16 cellular contexts compared by ENCODE assay signal in the genomic region with DNA sequence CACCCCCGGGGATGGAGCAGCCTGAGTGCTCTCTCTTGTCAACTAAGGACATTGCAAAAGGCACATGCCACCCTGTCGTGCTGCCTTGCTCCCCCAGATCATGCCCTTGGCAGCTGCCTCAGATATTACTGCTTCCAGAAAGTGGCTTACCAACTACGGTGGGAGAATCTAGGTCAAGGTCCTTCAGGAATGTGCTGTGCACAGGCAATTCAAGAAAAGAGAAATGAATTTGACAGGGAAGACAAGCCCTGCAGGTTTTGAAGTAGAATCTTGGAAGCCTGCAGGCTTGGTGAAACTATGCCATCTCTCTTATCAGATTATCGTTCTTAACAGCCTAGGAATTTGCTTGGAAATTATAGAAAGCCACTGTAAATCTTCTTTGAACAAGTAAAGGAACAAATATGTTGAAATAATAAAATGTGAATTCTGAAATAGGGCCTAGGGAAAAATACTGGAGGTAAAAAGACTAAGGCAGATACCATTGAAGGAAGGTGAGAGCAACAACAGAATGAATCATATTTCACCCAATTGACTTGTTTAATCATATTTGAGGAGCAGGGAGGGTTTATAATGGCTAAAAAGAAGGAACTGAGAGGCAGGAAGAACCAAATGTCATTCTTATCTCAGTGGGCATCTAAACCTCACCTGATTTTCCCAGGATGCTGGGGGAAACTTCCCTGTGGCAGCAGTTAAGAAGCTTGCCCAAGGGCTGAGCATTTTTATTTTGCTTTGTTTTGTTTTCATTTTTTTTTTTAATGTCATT.
DNase-seq lines count a peak whose midpoint lies in the region; ATAC-seq and TF ChIP-seq lines count a peak whose summit lies in the region.
"Had no signal": no experiment of that assay in that cellular context is flagged by ENCODE, and none has a peak within 500 bp of the region (broad histone marks: within the 10 kb centered on the region; RNA-seq: fewer than 3 reads in every experiment).

No MANE protein-coding gene starts in this region.

- CTCF ChIA-PET in CD4-positive, alpha-beta T cell (lab: Charles Lee), result no interaction called here

- H3K9me3 ChIP-seq in suprapubic skin (no peaks in the 10 kb centered on the region), SJCRH30 (replicated peaks) (0 out of 2 replicates have a peak, but pooled peaks cover 3% of the 10 kb centered on the region)
- no peaks in the 10 kb centered on the region for H3K9me3 ChIP-seq in CD4-positive, alpha-beta T cell (ENCODE audit: control insufficient read depth, low read length)

- no peak for TF ChIP-seq EP300 in suprapubic skin (IDR thresholded peaks at IDR 0.05)

- no peak for TF ChIP-seq POLR2A in suprapubic skin (IDR thresholded peaks at IDR 0.05)

- DNase-seq in NCI-H2196 (lab: John Stamatoyannopoulos, UW; ENCODE audit: unreplicated experiment) (peak; percentile 16), NCI-H2196 treated with DMSO at 0.1 percent for 48 hours (lab: John Stamatoyannopoulos, UW; ENCODE audit: unreplicated experiment) (no peak), left kidney (ENCODE audit: low read depth, low spot score) (peak; percentile 41), suprapubic skin (ENCODE audit: low spot score in 2 of 2) (no peak), SJCRH30 (no peak)
- DNase-seq in CD4-positive, alpha-beta T cell, result no peak
- DNase-seq: activated naive CD4-positive, alpha-beta T cell; CD8-positive, alpha-beta T cell; endodermal cell; foreskin melanocyte; GF-D8; NCI-H187; stimulated activated naive B cell treated with anti-CD40 and anti-IgM and Interleukin-4, amounts not matched to agents 10 μg/mL and 1 μg/mL and 100 μg/mL, for 72 hours had no signal

- no peaks in the 10 kb centered on the region for H3K27me3 Mint-ChIP-seq in CD4-positive, alpha-beta T cell
- H3K27me3 Mint-ChIP-seq: stimulated activated naive B cell treated with anti-CD40 and anti-IgM and Interleukin-4, amounts not matched to agents 10 μg/mL and 1 μg/mL and 100 μg/mL, for 72 hours had no signal

- no peaks in the 10 kb centered on the region for H3K36me3 Mint-ChIP-seq in CD4-positive, alpha-beta T cell (ENCODE audit: low read depth)
- H3K36me3 Mint-ChIP-seq: CD8-positive, alpha-beta T cell; stimulated activated naive B cell treated with anti-CD40 and anti-IgM and Interleukin-4, amounts not matched to agents 10 μg/mL and 1 μg/mL and 100 μg/mL, for 72 hours had no signal

- H3K9me3 Mint-ChIP-seq in CD4-positive, alpha-beta T cell, result no peaks in the 10 kb centered on the region
- H3K9me3 Mint-ChIP-seq: CD8-positive, alpha-beta T cell had no signal

- H3K27ac ChIP-seq in VCaP (peak overlapping the region; percentile 88), suprapubic skin (peak overlapping the region; percentile 24), SJCRH30 (no peak overlapping the region)
- no peak overlapping the region for H3K27ac ChIP-seq in CD4-positive, alpha-beta T cell (ENCODE audit: low read depth, low read length)
- H3K27ac ChIP-seq: cardiac muscle cell had no signal

- POLR2A ChIA-PET in CD4-positive, alpha-beta T cell (lab: Charles Lee), result no interaction called here

- H3K27ac Mint-ChIP-seq in CD4-positive, alpha-beta T cell, result no peak overlapping the region
- H3K27ac Mint-ChIP-seq: CD8-positive, alpha-beta T cell; endodermal cell; stimulated activated naive B cell treated with anti-CD40 and anti-IgM and Interleukin-4, amounts not matched to agents 10 μg/mL and 1 μg/mL and 100 μg/mL, for 72 hours had no signal

- H3K27me3 ChIP-seq in suprapubic skin (no peaks in the 10 kb centered on the region), SJCRH30 (no peaks in the 10 kb centered on the region)
- no peaks in the 10 kb centered on the region for H3K27me3 ChIP-seq in CD4-positive, alpha-beta T cell (ENCODE audit: control insufficient read depth, insufficient read depth, low read length)
- H3K27me3 ChIP-seq: cardiac muscle cell had no signal

- intact Hi-C loops in CD4-positive, alpha-beta T cell (cut with DNase I, micrococcal nuclease), result loop anchor here in 1 of 2 experiments (10.0 kb wide), 1 partner anchor 368 kb away; the partner anchor contains the start of gene STAT4

- no peak for ATAC-seq in HG03095 (IDR thresholded peaks at IDR 0.05; ENCODE audit: unreplicated experiment)
- no peak for ATAC-seq in CD4-positive, alpha-beta T cell (ENCODE audit: poor library complexity)
- ATAC-seq: CD8-positive, alpha-beta T cell; stimulated activated naive B cell treated with anti-CD40 and anti-IgM and Interleukin-4, amounts not matched to agents 10 μg/mL and 1 μg/mL and 100 μg/mL, for 72 hours had no signal

- H3K4me1 Mint-ChIP-seq in CD4-positive, alpha-beta T cell (ENCODE audit: low read depth), result no peaks in the 10 kb centered on the region

- TF ChIP-seq CTCF in VCaP (conservative IDR thresholded peaks at IDR 0.05) (no peak), suprapubic skin (IDR thresholded peaks at IDR 0.05) (no peak)
- TF ChIP-seq CTCF in CD4-positive, alpha-beta T cell (IDR thresholded peaks at IDR 0.05), result no peak

- H3K36me3 ChIP-seq in suprapubic skin (no peaks in the 10 kb centered on the region), SJCRH30 (no peaks in the 10 kb centered on the region)
- H3K36me3 ChIP-seq: cardiac muscle cell had no signal

- H3K4me1 ChIP-seq in suprapubic skin (peaks cover 24% of the 10 kb centered on the region), SJCRH30 (peaks cover 6% of the 10 kb centered on the region)

- H3K4me3 ChIP-seq in suprapubic skin (no peak overlapping the region), SJCRH30 (no peak overlapping the region)
- H3K4me3 ChIP-seq: cardiac muscle cell had no signal

- WGBS in suprapubic skin, result 46% methylated on average over 4 of the region's 4 CpGs

- H3K4me3 Mint-ChIP-seq in CD4-positive, alpha-beta T cell, result no peak overlapping the region
- H3K4me3 Mint-ChIP-seq: CD8-positive, alpha-beta T cell; endodermal cell; stimulated activated naive B cell treated with anti-CD40 and anti-IgM and Interleukin-4, amounts not matched to agents 10 μg/mL and 1 μg/mL and 100 μg/mL, for 72 hours had no signal

Comparison
In these comparisons a context has a peak if more than half of its experiments do, and no peak if none do; other contexts are left out.
1. DNase-seq: peak in NCI-H2196 (single experiment) and left kidney (single experiment); none in NCI-H2196 treated with DMSO at 0.1 percent for 48 hours (single experiment), suprapubic skin (0 of 2), SJCRH30 (0 of 2) and CD4-positive, alpha-beta T cell (0 of 10).
2. H3K27ac ChIP-seq: peak in VCaP (single experiment) and suprapubic skin (single experiment); none in SJCRH30 (single experiment) and CD4-positive, alpha-beta T cell (single experiment).